ENCODE assay signal across 1 cellular context in genomic region chr4:24001945-24002640, GRCh38.
TF ChIP-seq lines count a peak whose summit lies in the region.

No MANE protein-coding gene starts in this region.

TF ChIP-seq in GM23338, 12 proteins besides CTCF, POLR2A, EP300 and RAD21:
- TF ChIP-seq, protein P1, sequence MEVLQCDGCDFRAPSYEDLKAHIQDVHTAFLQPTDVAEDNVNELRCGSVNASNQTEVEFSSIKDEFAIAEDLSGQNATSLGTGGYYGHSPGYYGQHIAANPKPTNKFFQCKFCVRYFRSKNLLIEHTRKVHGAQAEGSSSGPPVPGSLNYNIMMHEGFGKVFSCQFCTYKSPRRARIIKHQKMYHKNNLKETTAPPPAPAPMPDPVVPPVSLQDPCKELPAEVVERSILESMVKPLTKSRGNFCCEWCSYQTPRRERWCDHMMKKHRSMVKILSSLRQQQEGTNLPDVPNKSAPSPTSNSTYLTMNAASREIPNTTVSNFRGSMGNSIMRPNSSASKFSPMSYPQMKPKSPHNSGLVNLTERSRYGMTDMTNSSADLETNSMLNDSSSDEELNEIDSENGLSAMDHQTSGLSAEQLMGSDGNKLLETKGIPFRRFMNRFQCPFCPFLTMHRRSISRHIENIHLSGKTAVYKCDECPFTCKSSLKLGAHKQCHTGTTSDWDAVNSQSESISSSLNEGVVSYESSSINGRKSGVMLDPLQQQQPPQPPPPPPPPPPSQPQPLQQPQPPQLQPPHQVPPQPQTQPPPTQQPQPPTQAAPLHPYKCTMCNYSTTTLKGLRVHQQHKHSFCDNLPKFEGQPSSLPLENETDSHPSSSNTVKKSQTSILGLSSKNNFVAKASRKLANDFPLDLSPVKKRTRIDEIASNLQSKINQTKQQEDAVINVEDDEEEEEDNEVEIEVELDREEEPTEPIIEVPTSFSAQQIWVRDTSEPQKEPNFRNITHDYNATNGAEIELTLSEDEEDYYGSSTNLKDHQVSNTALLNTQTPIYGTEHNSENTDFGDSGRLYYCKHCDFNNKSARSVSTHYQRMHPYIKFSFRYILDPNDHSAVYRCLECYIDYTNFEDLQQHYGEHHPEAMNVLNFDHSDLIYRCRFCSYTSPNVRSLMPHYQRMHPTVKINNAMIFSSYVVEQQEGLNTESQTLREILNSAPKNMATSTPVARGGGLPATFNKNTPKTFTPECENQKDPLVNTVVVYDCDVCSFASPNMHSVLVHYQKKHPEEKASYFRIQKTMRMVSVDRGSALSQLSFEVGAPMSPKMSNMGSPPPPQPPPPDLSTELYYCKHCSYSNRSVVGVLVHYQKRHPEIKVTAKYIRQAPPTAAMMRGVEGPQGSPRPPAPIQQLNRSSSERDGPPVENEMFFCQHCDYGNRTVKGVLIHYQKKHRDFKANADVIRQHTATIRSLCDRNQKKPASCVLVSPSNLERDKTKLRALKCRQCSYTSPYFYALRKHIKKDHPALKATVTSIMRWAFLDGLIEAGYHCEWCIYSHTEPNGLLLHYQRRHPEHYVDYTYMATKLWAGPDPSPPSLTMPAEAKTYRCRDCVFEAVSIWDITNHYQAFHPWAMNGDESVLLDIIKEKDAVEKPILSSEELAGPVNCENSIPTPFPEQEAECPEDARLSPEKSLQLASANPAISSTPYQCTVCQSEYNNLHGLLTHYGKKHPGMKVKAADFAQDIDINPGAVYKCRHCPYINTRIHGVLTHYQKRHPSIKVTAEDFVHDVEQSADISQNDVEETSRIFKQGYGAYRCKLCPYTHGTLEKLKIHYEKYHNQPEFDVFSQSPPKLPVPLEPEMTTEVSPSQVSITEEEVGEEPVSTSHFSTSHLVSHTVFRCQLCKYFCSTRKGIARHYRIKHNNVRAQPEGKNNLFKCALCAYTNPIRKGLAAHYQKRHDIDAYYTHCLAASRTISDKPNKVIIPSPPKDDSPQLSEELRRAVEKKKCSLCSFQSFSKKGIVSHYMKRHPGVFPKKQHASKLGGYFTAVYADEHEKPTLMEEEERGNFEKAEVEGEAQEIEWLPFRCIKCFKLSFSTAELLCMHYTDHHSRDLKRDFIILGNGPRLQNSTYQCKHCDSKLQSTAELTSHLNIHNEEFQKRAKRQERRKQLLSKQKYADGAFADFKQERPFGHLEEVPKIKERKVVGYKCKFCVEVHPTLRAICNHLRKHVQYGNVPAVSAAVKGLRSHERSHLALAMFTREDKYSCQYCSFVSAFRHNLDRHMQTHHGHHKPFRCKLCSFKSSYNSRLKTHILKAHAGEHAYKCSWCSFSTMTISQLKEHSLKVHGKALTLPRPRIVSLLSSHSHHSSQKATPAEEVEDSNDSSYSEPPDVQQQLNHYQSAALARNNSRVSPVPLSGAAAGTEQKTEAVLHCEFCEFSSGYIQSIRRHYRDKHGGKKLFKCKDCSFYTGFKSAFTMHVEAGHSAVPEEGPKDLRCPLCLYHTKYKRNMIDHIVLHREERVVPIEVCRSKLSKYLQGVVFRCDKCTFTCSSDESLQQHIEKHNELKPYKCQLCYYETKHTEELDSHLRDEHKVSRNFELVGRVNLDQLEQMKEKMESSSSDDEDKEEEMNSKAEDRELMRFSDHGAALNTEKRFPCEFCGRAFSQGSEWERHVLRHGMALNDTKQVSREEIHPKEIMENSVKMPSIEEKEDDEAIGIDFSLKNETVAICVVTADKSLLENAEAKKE (CRISPR knock-in tag; IDR thresholded peaks at IDR 0.05): no peak
- TF ChIP-seq EZH2 (IDR thresholded peaks at IDR 0.05; ENCODE audit: low read depth, unreplicated experiment) (no peak), REST (IDR thresholded peaks at IDR 0.05; ENCODE audit: unreplicated experiment) (no peak), STAT1 (IDR thresholded peaks at IDR 0.05; ENCODE audit: unreplicated experiment) (no peak), ZNF331 (CRISPR knock-in tag; IDR thresholded peaks at IDR 0.05; ENCODE audit: low read depth) (no peak), POLR2AphosphoS5 (IDR thresholded peaks at IDR 0.05; ENCODE audit: low read depth) (no peak), JUNB (IDR thresholded peaks at IDR 0.05; ENCODE audit: unreplicated experiment) (no peak)
